Comparison of ENCODE assay signal across 8 cellular contexts in the genomic region with DNA sequence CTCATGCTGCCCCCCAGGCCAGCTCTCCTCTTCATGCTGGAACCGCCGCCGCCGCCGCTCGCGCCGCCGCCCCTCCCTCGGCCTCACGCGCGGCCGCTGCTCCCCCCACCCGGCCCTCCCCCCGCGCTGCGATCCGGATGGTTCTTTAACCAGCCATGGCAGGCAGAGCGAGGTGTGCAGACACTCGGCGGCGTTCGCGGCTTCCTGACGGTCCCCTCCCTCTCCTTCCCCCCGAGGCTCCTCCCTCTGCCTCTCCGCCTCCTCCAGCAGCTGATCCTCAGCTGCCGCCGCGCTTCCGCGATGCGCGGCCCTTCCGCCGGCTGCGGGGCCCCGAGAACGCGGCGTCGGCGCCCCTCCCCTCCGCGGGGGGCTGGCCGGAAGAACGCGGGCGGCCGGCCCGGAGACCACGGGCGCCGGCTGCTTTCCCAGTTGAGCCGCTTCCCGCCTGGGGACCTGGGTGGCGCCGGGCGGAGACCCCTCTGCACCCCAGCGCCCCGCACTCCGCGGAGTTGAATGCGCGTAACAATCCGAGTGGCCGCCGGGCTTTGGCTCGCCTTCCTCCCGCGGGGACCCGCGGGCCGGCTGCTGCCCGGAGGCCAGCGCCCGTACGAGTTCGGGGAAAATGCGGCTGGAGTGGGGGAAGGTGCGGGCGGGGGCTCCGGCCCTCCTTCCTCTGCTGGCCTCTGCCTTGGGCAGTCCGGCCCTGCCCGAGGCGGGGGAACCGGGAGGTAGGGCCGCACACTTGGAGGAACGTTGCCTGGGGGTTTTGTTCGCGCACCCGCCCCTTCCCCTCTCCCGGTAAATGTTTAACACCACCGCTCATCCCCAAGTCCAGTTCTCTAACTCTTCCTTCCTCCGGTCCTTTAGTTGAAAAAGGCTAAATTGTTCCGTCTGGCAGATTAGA. TPM values are rescaled to one million over a fixed set of nuclear protein-coding genes. Genes with fewer than 3 reads are reported as not detected.
DNase-seq lines count a peak whose midpoint lies in the region; ATAC-seq, FAIRE-seq and TF ChIP-seq lines count a peak whose summit lies in the region.

DCAF5 (minus strand) TSS at position 176 of the 904 bp plus-strand sequence; CDS start at position 35, 141 bp downstream.

- TF ChIP-seq CTCF in GM12864 (IDR thresholded peaks at IDR 0.05; ENCODE audit: low read depth, low read length, missing control alignments) (no peak), pancreas (IDR thresholded peaks at IDR 0.05) (no peak), thyroid gland (IDR thresholded peaks at IDR 0.05) (no peak)

- H3K4me3 ChIP-seq in GM12864 (ENCODE audit: low read depth, low read length) (peak within 1 kb of the TSS; percentile 95), pancreas (peak within 1 kb of the TSS; percentile 89 to 90 (median 90)), thyroid gland (replicated peaks in 1 of 3) (peak within 1 kb of the TSS; percentile 35 to 92 (median 92))

- H3K4me1 ChIP-seq in pancreas (peaks cover 13 to 32% (median 20%) of the 10 kb centered on the region in 3 donors), thyroid gland (peaks cover 10 to 40% of the 10 kb centered on the region in 2 donors)

- intact Hi-C loops in Right ventricle myocardium inferior (cut with DNase I) (loop anchor here (1.0 to 5.0 kb wide), 3 partner anchors 38 to 89 kb away; partner anchors contain the start of gene EXD2), pancreas (cut with DNase I) (no loop called here), thyroid gland (cut with DNase I) (no loop called here)

- peak; percentile 55 to 94 for TF ChIP-seq POLR2A in thyroid gland (IDR thresholded peaks at IDR 0.05)

- H3K27ac ChIP-seq in pancreas: peak within 1 kb of the TSS; percentile 86 to 98 (median 91)
- H3K27ac ChIP-seq in thyroid gland: peak within 1 kb of the TSS; percentile 92 to 97 (median 96)

- ATAC-seq in HG02678 (IDR thresholded peaks at IDR 0.05; ENCODE audit: unreplicated experiment) (peak; percentile 89), Right ventricle myocardium inferior (peak; percentile 95), pancreas (peak; percentile 87 to 92 (median 88))

- H3K27me3 ChIP-seq in pancreas: no peaks in the 10 kb centered on the region
- no peaks in the 10 kb centered on the region for H3K27me3 ChIP-seq in thyroid gland

- DNase-seq in GM12864 (ENCODE audit: low read depth) (peak; percentile 85), NCI-H1417 treated with DMSO at 0.1 percent for 48 hours (lab: John Stamatoyannopoulos, UW) (peak; percentile 74), SW 1271 (lab: John Stamatoyannopoulos, UW) (peak; percentile 84 to 87), Right ventricle myocardium inferior (ENCODE audit: missing footprints) (peak; percentile 97), pancreas (peak; percentile 91 to 97 (median 96)), thyroid gland (peak; percentile 97)
- DNase-seq in activated naive CD8-positive, alpha-beta T cell treated with anti-CD3 and anti-CD28 coated beads, Interleukin-2, amount 50 U/mL, for 16 hours (ENCODE audit: low read depth, low spot score): peak; percentile 78

- 0 to 1% methylated on average over 44 to 97 of the region's 97 CpGs for WGBS in pancreas, 2 donors
- WGBS in thyroid gland, 2 donors: 1% methylated on average over 15 to 18 of the region's 97 CpGs

- no peaks in the 10 kb centered on the region for H3K36me3 ChIP-seq in pancreas
- H3K36me3 ChIP-seq in thyroid gland: no peaks in the 10 kb centered on the region

- H3K9me3 ChIP-seq in pancreas (no peaks in the 10 kb centered on the region), thyroid gland (no peaks in the 10 kb centered on the region)

- no peak for FAIRE-seq in pancreas (lab: Jason Lieb, UNC)

RNA-seq across cellular contexts. Expression of gene DCAF5, which starts in this region (rescaled TPM):
- 54.0 TPM for total RNA-seq in Right ventricle myocardium inferior
- total RNA-seq in pancreas: 10 to 100 TPM; 15.9 to 30.4 (median 20.6) TPM
- polyA plus RNA-seq in pancreas: 10 to 100 TPM; 18.9 to 19.9 TPM
- total RNA-seq in thyroid gland: 10 to 100 TPM; 36.0 to 53.6 (median 38.9) TPM

Comparison
In these comparisons a context has a peak if more than half of its experiments do, and no peak if none do; other contexts are left out.
1. Peak in every context shown above with its lines: DNase-seq, ATAC-seq, H3K4me3 ChIP-seq and H3K27ac ChIP-seq.